14 cellular contexts compared by ENCODE assay signal in genomic region chr5:132825824-132826391, GRCh38. TPM values are rescaled to one million over a fixed set of nuclear protein-coding genes. Genes with fewer than 3 reads are reported as not detected.
DNase-seq lines count a peak whose midpoint lies in the region; ATAC-seq and FAIRE-seq lines count a peak whose summit lies in the region.
"Had no signal": no experiment of that assay in that cellular context is flagged by ENCODE, and none has a peak within 500 bp of the region (broad histone marks: within the 10 kb centered on the region; RNA-seq: fewer than 3 reads in every experiment).

No MANE protein-coding gene starts in this region.

- H3K27me3 Mint-ChIP-seq in activated T-helper 1 cell treated with anti-CD3 and anti-CD28 coated beads, Interleukin-12 subunit alpha, Interleukin-12 subunit beta, Interleukin-2, Interleukin-4 antibody, amounts not matched to agents 30 ng/mL and 10 ng/mL and 1 ng/mL, durations not matched to agents 14 hours and 24 hours and 36 hours (ENCODE audit: insufficient read depth) = peaks cover 63% of the 10 kb centered on the region
- H3K27me3 Mint-ChIP-seq in stimulated activated naive CD8-positive, alpha-beta T cell treated with anti-CD3 and anti-CD28 coated beads, Interleukin-15, amount 100 ng/mL, for 72 hours = peaks cover 93% of the 10 kb centered on the region

- FAIRE-seq in urothelium cell line (lab: Jason Lieb, UNC) = no peak

- H3K4me3 Mint-ChIP-seq in activated T-helper 1 cell treated with anti-CD3 and anti-CD28 coated beads, Interleukin-12 subunit alpha, Interleukin-12 subunit beta, Interleukin-2, Interleukin-4 antibody, amounts not matched to agents 30 ng/mL and 10 ng/mL and 1 ng/mL, durations not matched to agents 14 hours and 24 hours and 36 hours = peak overlapping the region; percentile 47
- peak overlapping the region; percentile 67 to 73 for H3K4me3 Mint-ChIP-seq in stimulated activated naive CD8-positive, alpha-beta T cell treated with anti-CD3 and anti-CD28 coated beads, Interleukin-15, amount 100 ng/mL, for 72 hours

- peaks cover 4% of the 10 kb centered on the region for H3K36me3 Mint-ChIP-seq in activated T-helper 1 cell treated with anti-CD3 and anti-CD28 coated beads, Interleukin-12 subunit alpha, Interleukin-12 subunit beta, Interleukin-2, Interleukin-4 antibody, amounts not matched to agents 30 ng/mL and 10 ng/mL and 1 ng/mL, durations not matched to agents 14 hours and 24 hours and 36 hours (ENCODE audit: low read depth)
- H3K36me3 Mint-ChIP-seq: memory B cell had no signal

- peaks cover 36% of the 10 kb centered on the region for H3K4me1 Mint-ChIP-seq in activated T-helper 1 cell treated with anti-CD3 and anti-CD28 coated beads, Interleukin-12 subunit alpha, Interleukin-12 subunit beta, Interleukin-2, Interleukin-4 antibody, amounts not matched to agents 30 ng/mL and 10 ng/mL and 1 ng/mL, durations not matched to agents 14 hours and 24 hours and 36 hours (ENCODE audit: low read depth)
- peaks cover 56% of the 10 kb centered on the region for H3K4me1 Mint-ChIP-seq in stimulated activated naive CD8-positive, alpha-beta T cell treated with anti-CD3 and anti-CD28 coated beads, Interleukin-15, amount 100 ng/mL, for 72 hours

- ATAC-seq in stimulated activated naive CD8-positive, alpha-beta T cell treated with anti-CD3 and anti-CD28 coated beads, Interleukin-15, amount 100 ng/mL, for 72 hours = peak; percentile 48

- no peak overlapping the region for H3K27ac Mint-ChIP-seq in activated T-helper 1 cell treated with anti-CD3 and anti-CD28 coated beads, Interleukin-12 subunit alpha, Interleukin-12 subunit beta, Interleukin-2, Interleukin-4 antibody, amounts not matched to agents 30 ng/mL and 10 ng/mL and 1 ng/mL, durations not matched to agents 14 hours and 24 hours and 36 hours
- no peak overlapping the region for H3K27ac Mint-ChIP-seq in stimulated activated naive CD8-positive, alpha-beta T cell treated with anti-CD3 and anti-CD28 coated beads, Interleukin-15, amount 100 ng/mL, for 72 hours
- H3K27ac Mint-ChIP-seq: memory B cell had no signal

- H3K9me3 Mint-ChIP-seq in activated T-helper 1 cell treated with anti-CD3 and anti-CD28 coated beads, Interleukin-12 subunit alpha, Interleukin-12 subunit beta, Interleukin-2, Interleukin-4 antibody, amounts not matched to agents 30 ng/mL and 10 ng/mL and 1 ng/mL, durations not matched to agents 14 hours and 24 hours and 36 hours = no peaks in the 10 kb centered on the region
- H3K9me3 Mint-ChIP-seq in stimulated activated naive CD8-positive, alpha-beta T cell treated with anti-CD3 and anti-CD28 coated beads, Interleukin-15, amount 100 ng/mL, for 72 hours = no peaks in the 10 kb centered on the region
- H3K9me3 Mint-ChIP-seq: memory B cell had no signal

- intact Hi-C loops in activated T-helper 1 cell treated with anti-CD3 and anti-CD28 coated beads, Interleukin-12 subunit alpha, Interleukin-12 subunit beta, Interleukin-2, Interleukin-4 antibody, amounts not matched to agents 30 ng/mL and 10 ng/mL and 1 ng/mL, durations not matched to agents 14 hours and 24 hours and 36 hours (cut with micrococcal nuclease) = no loop called here

- peak; percentile 30 for DNase-seq in activated CD4-positive, alpha-beta T cell treated with anti-CD3 and anti-CD28 coated beads for 48 hours
- no peak for DNase-seq in activated CD4-positive, alpha-beta T cell treated with anti-CD3 and anti-CD28 coated beads for 1 hour
- DNase-seq in activated T-helper 1 cell treated with anti-CD3 and anti-CD28 coated beads, Interleukin-12 subunit alpha, Interleukin-12 subunit beta, Interleukin-2, Interleukin-4 antibody, amounts not matched to agents 30 ng/mL and 10 ng/mL and 1 ng/mL, durations not matched to agents 14 hours and 24 hours and 36 hours (ENCODE audit: low spot score) = peak; percentile 30
- DNase-seq in iPS-NIHi7 (ENCODE audit: extremely low spot score) = peak; percentile 37
- no peak for DNase-seq in stimulated activated naive CD8-positive, alpha-beta T cell treated with anti-CD3 and anti-CD28 coated beads, Interleukin-15, amount 100 ng/mL, for 72 hours
- no peak for DNase-seq in urothelium cell line (ENCODE audit: low spot score)
- no peak for DNase-seq in effector CD4-positive, alpha-beta T cell
- DNase-seq in NCI-H2171 treated with DMSO at 0.1 percent for 48 hours (lab: John Stamatoyannopoulos, UW) = no peak
- DNase-seq: 8988T; adrenal gland; NCI-H1417; stimulated activated naive CD4-positive, alpha-beta T cell; T-helper 9 cell had no signal

RNA-seq across cellular contexts. Expression of gene SHROOM1, which starts 4.5 kb away (rescaled TPM):
- 6.5 and 8.3 TPM in 2 replicates for total RNA-seq in activated T-helper 1 cell treated with anti-CD3 and anti-CD28 coated beads, Interleukin-12 subunit alpha, Interleukin-12 subunit beta, Interleukin-2, Interleukin-4 antibody, amounts not matched to agents 30 ng/mL and 10 ng/mL and 1 ng/mL, durations not matched to agents 14 hours and 24 hours and 36 hours

RNA-seq across cellular contexts. Expression of gene SOWAHA, which starts 12.8 kb away (rescaled TPM):
- 0.47 and 0.54 TPM in 2 replicates for total RNA-seq in activated T-helper 1 cell treated with anti-CD3 and anti-CD28 coated beads, Interleukin-12 subunit alpha, Interleukin-12 subunit beta, Interleukin-2, Interleukin-4 antibody, amounts not matched to agents 30 ng/mL and 10 ng/mL and 1 ng/mL, durations not matched to agents 14 hours and 24 hours and 36 hours

RNA-seq across cellular contexts. Expression of gene GDF9, which starts 40.4 kb away (rescaled TPM):
- total RNA-seq in activated T-helper 1 cell treated with anti-CD3 and anti-CD28 coated beads, Interleukin-12 subunit alpha, Interleukin-12 subunit beta, Interleukin-2, Interleukin-4 antibody, amounts not matched to agents 30 ng/mL and 10 ng/mL and 1 ng/mL, durations not matched to agents 14 hours and 24 hours and 36 hours = 0.32 and 0.57 TPM in 2 replicates

RNA-seq across cellular contexts. Expression of gene UQCRQ, which starts 40.5 kb away (rescaled TPM):
- 410 and 425 TPM in 2 replicates for total RNA-seq in activated T-helper 1 cell treated with anti-CD3 and anti-CD28 coated beads, Interleukin-12 subunit alpha, Interleukin-12 subunit beta, Interleukin-2, Interleukin-4 antibody, amounts not matched to agents 30 ng/mL and 10 ng/mL and 1 ng/mL, durations not matched to agents 14 hours and 24 hours and 36 hours

RNA-seq across cellular contexts. Expression of gene LEAP2, which starts 47.6 kb away (rescaled TPM):
- 3.9 and 4.9 TPM in 2 replicates for total RNA-seq in activated T-helper 1 cell treated with anti-CD3 and anti-CD28 coated beads, Interleukin-12 subunit alpha, Interleukin-12 subunit beta, Interleukin-2, Interleukin-4 antibody, amounts not matched to agents 30 ng/mL and 10 ng/mL and 1 ng/mL, durations not matched to agents 14 hours and 24 hours and 36 hours

Comparison
In these comparisons a context has a peak if more than half of its experiments do, and no peak if none do; other contexts are left out.
1. DNase-seq: peak in activated CD4-positive, alpha-beta T cell treated with anti-CD3 and anti-CD28 coated beads for 48 hours (single experiment), activated T-helper 1 cell treated with anti-CD3 and anti-CD28 coated beads, Interleukin-12 subunit alpha, Interleukin-12 subunit beta, Interleukin-2, Interleukin-4 antibody, amounts not matched to agents 30 ng/mL and 10 ng/mL and 1 ng/mL, durations not matched to agents 14 hours and 24 hours and 36 hours (single experiment) and iPS-NIHi7 (single experiment); none in activated CD4-positive, alpha-beta T cell treated with anti-CD3 and anti-CD28 coated beads for 1 hour (single experiment), stimulated activated naive CD8-positive, alpha-beta T cell treated with anti-CD3 and anti-CD28 coated beads, Interleukin-15, amount 100 ng/mL, for 72 hours (0 of 2), urothelium cell line (single experiment), effector CD4-positive, alpha-beta T cell (single experiment) and NCI-H2171 treated with DMSO at 0.1 percent for 48 hours (single experiment).